ENCODE assay signal across 22 cellular contexts in genomic region chr2:186181625-186182024, GRCh38.
"Had no signal": no experiment of that assay in that cellular context is flagged by ENCODE, and none has a peak within 500 bp of the region (broad histone marks: within the 10 kb centered on the region; RNA-seq: fewer than 3 reads in every experiment).

No MANE protein-coding gene starts in this region.

- ATAC-seq: gastrocnemius medialis; heart right ventricle; left lung; lower lobe of right lung; natural killer cell treated with Interleukin-12 subunit alpha and Interleukin-12 subunit beta and Interleukin-15 and Interleukin-18, amount 100 ng/mL, for 72 hours; right cardiac atrium; stimulated activated effector memory CD8-positive, alpha-beta T cell treated with anti-CD3 and anti-CD28 coated beads, Interleukin-12 subunit alpha, Interleukin-12 subunit beta, amount 100 ng/mL, for 72 hours; stimulated activated naive CD8-positive, alpha-beta T cell treated with anti-CD3 and anti-CD28 coated beads, Interleukin-15, Interleukin-2, amounts not matched to agents 100 U/mL and 50 U/mL, for 24 hours; upper lobe of right lung had no signal

- H3K27me3 ChIP-seq: gastrocnemius medialis, heart right ventricle, left lung, neural progenitor cell, ovary, testis, tibial nerve, upper lobe of right lung, vagina had no signal

- H3K36me3 Mint-ChIP-seq: neural progenitor cell; stimulated activated effector memory CD8-positive, alpha-beta T cell treated with anti-CD3 and anti-CD28 coated beads, Interleukin-12 subunit alpha, Interleukin-12 subunit beta, amount 100 ng/mL, for 72 hours had no signal

- H3K36me3 ChIP-seq: gastrocnemius medialis, heart right ventricle, left lung, lower lobe of right lung, neural progenitor cell, ovary, upper lobe of right lung, vagina had no signal

- H3K27ac Mint-ChIP-seq: natural killer cell treated with Interleukin-12 subunit alpha and Interleukin-12 subunit beta and Interleukin-15 and Interleukin-18, amount 100 ng/mL, for 72 hours; neural progenitor cell; stimulated activated effector memory CD8-positive, alpha-beta T cell treated with anti-CD3 and anti-CD28 coated beads, Interleukin-12 subunit alpha, Interleukin-12 subunit beta, amount 100 ng/mL, for 72 hours had no signal

- H3K9me3 Mint-ChIP-seq: neural progenitor cell had no signal

- H3K4me1 Mint-ChIP-seq: stimulated activated effector memory CD8-positive, alpha-beta T cell treated with anti-CD3 and anti-CD28 coated beads, Interleukin-12 subunit alpha, Interleukin-12 subunit beta, amount 100 ng/mL, for 72 hours had no signal

- H3K4me3 ChIP-seq: gastrocnemius medialis, heart right ventricle, left lung, lower lobe of right lung, neural progenitor cell, ovary, testis, tibial nerve, upper lobe of right lung, vagina had no signal

- H3K9me3 ChIP-seq: gastrocnemius medialis, ovary, testis, upper lobe of right lung, vagina had no signal

- DNase-seq: effector memory CD4-positive, alpha-beta T cell; gastrocnemius medialis; heart right ventricle; hypothalamus; islet precursor cell; left lung; lower lobe of right lung; mesenchymal stem cell; midbrain; nucleus accumbens; ovary; stimulated activated CD4-positive, alpha-beta T cell treated with anti-CD3 and anti-CD28 coated beads, Interleukin-4, amount 100 ng/mL, for 1 hour; stimulated activated CD8-positive, alpha-beta memory T cell treated with anti-CD3 and anti-CD28 coated beads, Interleukin-4, amount 100 ng/mL, for 48 hours; stimulated activated naive CD8-positive, alpha-beta T cell treated with anti-CD3 and anti-CD28 coated beads, Interleukin-15, Interleukin-2, amounts not matched to agents 100 U/mL and 50 U/mL, for 24 hours; testis; upper lobe of right lung had no signal

- H3K4me3 Mint-ChIP-seq: natural killer cell treated with Interleukin-12 subunit alpha and Interleukin-12 subunit beta and Interleukin-15 and Interleukin-18, amount 100 ng/mL, for 72 hours; neural progenitor cell; stimulated activated effector memory CD8-positive, alpha-beta T cell treated with anti-CD3 and anti-CD28 coated beads, Interleukin-12 subunit alpha, Interleukin-12 subunit beta, amount 100 ng/mL, for 72 hours had no signal

- H3K9ac ChIP-seq: neural progenitor cell had no signal

- H3K4me1 ChIP-seq: heart right ventricle, left lung, lower lobe of right lung, neural progenitor cell, testis, tibial nerve, upper lobe of right lung, vagina had no signal

- H3K27me3 Mint-ChIP-seq: natural killer cell treated with Interleukin-12 subunit alpha and Interleukin-12 subunit beta and Interleukin-15 and Interleukin-18, amount 100 ng/mL, for 72 hours had no signal

- H3K27ac ChIP-seq: gastrocnemius medialis, heart right ventricle, left lung, lower lobe of right lung, neural progenitor cell, ovary, testis, tibial nerve, upper lobe of right lung, vagina had no signal
